12 cellular contexts compared by ENCODE assay signal in genomic region chr3:56302417-56302816, GRCh38.
DNase-seq lines count a peak whose midpoint lies in the region; ATAC-seq and TF ChIP-seq lines count a peak whose summit lies in the region.
"Had no signal": no experiment of that assay in that cellular context is flagged by ENCODE, and none has a peak within 500 bp of the region (broad histone marks: within the 10 kb centered on the region; RNA-seq: fewer than 3 reads in every experiment).

No MANE protein-coding gene starts in this region.

- H3K79me2 ChIP-seq in HCT116 (ENCODE audit: insufficient read depth, low read length), result no peaks in the 10 kb centered on the region

- H3K4me1 Mint-ChIP-seq in naive thymus-derived CD4-positive, alpha-beta T cell, result peaks cover 0 to 5% (median 0%) of the 10 kb centered on the region in 7 donors
- no peaks in the 10 kb centered on the region for H3K4me1 Mint-ChIP-seq in Calu3 (ENCODE audit: low read depth, unreplicated experiment)

- H3K27ac Mint-ChIP-seq in naive thymus-derived CD4-positive, alpha-beta T cell, result no peak overlapping the region
- no peak overlapping the region for H3K27ac Mint-ChIP-seq in Calu3 (ENCODE audit: unreplicated experiment)
- H3K27ac Mint-ChIP-seq: activated T-cell treated with anti-CD3 and anti-CD28 coated beads, Interleukin-2, amount 50 U/mL, for 24 hours had no signal

- ATAC-seq in HCT116 (peak; percentile 74), HG03039 (IDR thresholded peaks at IDR 0.05; ENCODE audit: unreplicated experiment) (no peak)
- no peak for ATAC-seq in naive thymus-derived CD4-positive, alpha-beta T cell
- ATAC-seq: left ventricle myocardium superior had no signal

- H3K9me2 ChIP-seq in HCT116 (ENCODE audit: insufficient read depth), result no peaks in the 10 kb centered on the region

- TF ChIP-seq POLR2A in HCT116 (IDR thresholded peaks at IDR 0.05; ENCODE audit: borderline replicate concordance, extremely low read depth, insufficient read depth, insufficient read length), result no peak

- POLR2A ChIA-PET in HCT116 (lab: Charles Lee), result no interaction called here
- POLR2A ChIA-PET in naive thymus-derived CD4-positive, alpha-beta T cell (lab: Charles Lee), result no interaction called here

- H3K4me3 ChIP-seq in BE2C (ENCODE audit: low read depth, low read length), result no peak overlapping the region
- no peak overlapping the region for H3K4me3 ChIP-seq in HCT116 (replicated peaks in 1 of 2; ENCODE audit: low read depth in 1 of 2, low read length in 2 of 2)
- no peak overlapping the region for H3K4me3 ChIP-seq in kidney epithelial cell (ENCODE audit: low read depth, low read length)
- H3K4me3 ChIP-seq in naive thymus-derived CD4-positive, alpha-beta T cell (ENCODE audit: low read length), result no peak overlapping the region

- peaks cover 9 to 40% (median 30%) of the 10 kb centered on the region in 5 donors for H3K27me3 Mint-ChIP-seq in naive thymus-derived CD4-positive, alpha-beta T cell
- peaks cover 20% of the 10 kb centered on the region for H3K27me3 Mint-ChIP-seq in Calu3 (ENCODE audit: unreplicated experiment)

- H3K4me1 ChIP-seq in BE2C (no peaks in the 10 kb centered on the region), HCT116 (ENCODE audit: control insufficient read depth in 1 of 2, insufficient read depth in 2 of 2, low read length in 2 of 2) (no peaks in the 10 kb centered on the region)
- no peaks in the 10 kb centered on the region for H3K4me1 ChIP-seq in naive thymus-derived CD4-positive, alpha-beta T cell (ENCODE audit: control insufficient read depth in 2 of 2, insufficient read depth in 2 of 2, low read length in 2 of 2)

- intact Hi-C loops in HCT116 (cut with micrococcal nuclease) (loop anchor here (2.0 to 5.0 kb wide), 3 partner anchors 1450 to 1874 kb away; no protein-coding TSS in a partner anchor), Calu3 (cut with micrococcal nuclease; ENCODE audit: unreplicated experiment) (no loop called here)
- intact Hi-C loops in naive thymus-derived CD4-positive, alpha-beta T cell (cut with micrococcal nuclease), result loop anchor here in 1 of 2 donors (5.0 kb wide), 1 partner anchor 815 kb away; the partner anchor contains the start of gene WNT5A

- DNase-seq in BE2C (no peak), HCT116 (ENCODE audit: low read depth, low spot score) (no peak), kidney epithelial cell (ENCODE audit: low read depth) (no peak), Calu3 (no peak), hypothalamus (lab: John Stamatoyannopoulos, UW) (no peak)
- DNase-seq in naive thymus-derived CD4-positive, alpha-beta T cell, result no peak
- DNase-seq: activated T-cell treated with anti-CD3 and anti-CD28 coated beads, Interleukin-2, amount 50 U/mL, for 24 hours; foreskin fibroblast; left ventricle myocardium superior; NCI-H1092 had no signal

- no peak overlapping the region for H3K4me3 Mint-ChIP-seq in naive thymus-derived CD4-positive, alpha-beta T cell
- no peak overlapping the region for H3K4me3 Mint-ChIP-seq in Calu3 (ENCODE audit: low read depth, unreplicated experiment)
- H3K4me3 Mint-ChIP-seq: activated T-cell treated with anti-CD3 and anti-CD28 coated beads, Interleukin-2, amount 50 U/mL, for 24 hours had no signal

- H3K9me3 ChIP-seq in BE2C (no peaks in the 10 kb centered on the region), HCT116 (ENCODE audit: control insufficient read depth in 1 of 2, insufficient read depth in 1 of 2, low read depth in 1 of 2, low read length in 2 of 2) (no peaks in the 10 kb centered on the region)
- H3K9me3 ChIP-seq in naive thymus-derived CD4-positive, alpha-beta T cell (ENCODE audit: control insufficient read depth in 2 of 3, low read length in 3 of 3), result peaks cover 0 to 3% (median 0%) of the 10 kb centered on the region in 3 experiments

- H3K9me3 Mint-ChIP-seq in naive thymus-derived CD4-positive, alpha-beta T cell, result peaks cover 0 to 19% (median 2%) of the 10 kb centered on the region in 11 donors
- peaks cover 2% of the 10 kb centered on the region for H3K9me3 Mint-ChIP-seq in Calu3 (ENCODE audit: low read depth, unreplicated experiment)

- TF ChIP-seq CTCF in BE2C (IDR thresholded peaks at IDR 0.05; ENCODE audit: low read depth, low read length) (peak; percentile 41), HCT116 (IDR thresholded peaks at IDR 0.05 in 2 of 3, conservative IDR thresholded peaks at IDR 0.05 in 1 of 3; ENCODE audit: borderline replicate concordance in 1 of 3, insufficient read depth in 1 of 3, low read depth in 2 of 3, low read length in 2 of 3) (peak in 2 of 3 experiments; percentile 40 to 43; a peak in 4 of 6 replicates), VCaP (conservative IDR thresholded peaks at IDR 0.05) (peak; percentile 47; the same call in 1 of the 2 replicates), kidney epithelial cell (IDR thresholded peaks at IDR 0.05; ENCODE audit: insufficient read depth, low read length, poor library complexity, severe bottlenecking) (peak; percentile 31), Calu3 (IDR thresholded peaks at IDR 0.05; ENCODE audit: unreplicated experiment) (no peak)

- no peak overlapping the region for H2AFZ ChIP-seq in HCT116 (ENCODE audit: low read depth, low read length, poor library complexity, severe bottlenecking)

- CTCF ChIA-PET in HCT116 (lab: Charles Lee) (no interaction called here), Calu3 (lab: Charles Lee) (no interaction called here)
- CTCF ChIA-PET in naive thymus-derived CD4-positive, alpha-beta T cell (lab: Charles Lee), result no interaction called here

- no peaks in the 10 kb centered on the region for H3K36me3 Mint-ChIP-seq in naive thymus-derived CD4-positive, alpha-beta T cell
- no peaks in the 10 kb centered on the region for H3K36me3 Mint-ChIP-seq in Calu3 (ENCODE audit: insufficient read depth, unreplicated experiment)

- H3K27me3 ChIP-seq in BE2C, result no peaks in the 10 kb centered on the region
- 0 out of 2 replicates have a peak, but pooled peaks cover 6% of the 10 kb centered on the region for H3K27me3 ChIP-seq in HCT116 (ENCODE audit: insufficient read depth, low read length)
- no peaks in the 10 kb centered on the region for H3K27me3 ChIP-seq in kidney epithelial cell (ENCODE audit: control insufficient read depth, insufficient read depth, low read length)
- peaks cover 0 to 4% of the 10 kb centered on the region in 2 donors for H3K27me3 ChIP-seq in naive thymus-derived CD4-positive, alpha-beta T cell (ENCODE audit: control insufficient read depth in 2 of 2, insufficient read depth in 2 of 2, low read length in 2 of 2)

- RAD21 ChIA-PET in HCT116 (lab: Charles Lee; ENCODE audit: low non-redundant PET in 1 of 2, low total read pairs in 2 of 2, uncharacterized antibody in 2 of 2, unreplicated experiment in 2 of 2), result no interaction called here

- H3K4me2 ChIP-seq in HCT116 (ENCODE audit: low read length), result no peak overlapping the region

- TF ChIP-seq RAD21 in HCT116 (IDR thresholded peaks at IDR 0.05; ENCODE audit: low read depth), result no peak; the same call in 1 of the 2 replicates

- BruUV-seq in HCT116 (replicated peaks; lab: Mats Ljungman, UMichigan) (no TSS peak), Calu3 (replicated peaks; lab: Mats Ljungman, UMichigan) (no TSS peak)

- H3K27ac ChIP-seq in HCT116 (ENCODE audit: low read depth, low read length), result no peak overlapping the region
- H3K27ac ChIP-seq in VCaP, result no peak overlapping the region
- no peak overlapping the region for H3K27ac ChIP-seq in naive thymus-derived CD4-positive, alpha-beta T cell (ENCODE audit: low read depth, low read length)

- H4K20me1 ChIP-seq in HCT116 (ENCODE audit: insufficient read depth), result no peaks in the 10 kb centered on the region

- H3K9ac ChIP-seq in HCT116 (ENCODE audit: low read length), result no peak overlapping the region

- H3K36me3 ChIP-seq in BE2C (no peaks in the 10 kb centered on the region), HCT116 (ENCODE audit: control insufficient read depth in 1 of 2, insufficient read depth in 2 of 2, low read length in 2 of 2) (no peaks in the 10 kb centered on the region), kidney epithelial cell (ENCODE audit: control insufficient read depth, insufficient read depth, low read length) (no peaks in the 10 kb centered on the region)
- H3K36me3 ChIP-seq in naive thymus-derived CD4-positive, alpha-beta T cell (ENCODE audit: control insufficient read depth in 2 of 3, insufficient read depth in 3 of 3, low read length in 3 of 3), result no peaks in the 10 kb centered on the region

TF ChIP-seq in HCT116, 20 proteins besides CTCF, POLR2A, EP300 and RAD21:
- no peak for TF ChIP-seq FOSL1 (IDR thresholded peaks at IDR 0.05; ENCODE audit: low read depth)
- TF ChIP-seq CEBPB (IDR thresholded peaks at IDR 0.05; ENCODE audit: low read depth), result no peak
- TF ChIP-seq EZH2phosphoT487 (IDR thresholded peaks at IDR 0.05; ENCODE audit: borderline replicate concordance), result no peak
- no peak for TF ChIP-seq POLR2AphosphoS5 (IDR thresholded peaks at IDR 0.05; ENCODE audit: low read depth, low read length)
- no peak for TF ChIP-seq YY1 (IDR thresholded peaks at IDR 0.05; ENCODE audit: extremely low read depth, insufficient replicate concordance, low read depth, low read length)
TF ChIP-seq in HCT116: peak in this region for 0.
